In genomic region chr2:10397297-10397875, GRCh38 we compare ENCODE assay signal across 15 cellular contexts. TPM values are rescaled to one million over a fixed set of nuclear protein-coding genes. Genes with fewer than 3 reads are reported as not detected.
DNase-seq lines count a peak whose midpoint lies in the region; ATAC-seq and TF ChIP-seq lines count a peak whose summit lies in the region.
"Had no signal": no experiment of that assay in that cellular context is flagged by ENCODE, and none has a peak within 500 bp of the region (broad histone marks: within the 10 kb centered on the region; RNA-seq: fewer than 3 reads in every experiment).

No MANE protein-coding gene starts in this region.

- DNase-seq in left ventricle myocardium superior (no peak), heart left ventricle (no peak), dorsolateral prefrontal cortex (no peak), esophagus squamous epithelium (lab: John Stamatoyannopoulos, UW) (no peak)
- no peak for DNase-seq in activated CD4-positive, alpha-beta T cell treated with anti-CD3 and anti-CD28 coated beads, Interleukin-2, amount 50 U/mL, for 1 hour
- DNase-seq: AML-193, EL, Karpas-422, MM.1S, NCI-H1105 treated with DMSO at 0.1 percent for 48 hours, NCI-H187, SHP77 had no signal

- H3K4me1 Mint-ChIP-seq in activated T-helper 17 cell treated with anti-CD3 and anti-CD28 coated beads, Interleukin-2, amount 50 U/mL, for 72 hours, result peaks cover 43% of the 10 kb centered on the region

- peak overlapping the region in 5 of 12 donors; percentile 10 to 58 (median 37) for H3K27ac ChIP-seq in heart left ventricle
- H3K27ac ChIP-seq in neutrophil, result peak overlapping the region; percentile 74
- peak overlapping the region in 1 of 59 donors; percentile 14 for H3K27ac ChIP-seq in dorsolateral prefrontal cortex
- H3K27ac ChIP-seq in esophagus squamous epithelium, result peak overlapping the region in 2 of 4 donors; percentile 29 to 61

- H3K9me3 ChIP-seq in heart left ventricle (no peaks in the 10 kb centered on the region), neutrophil (no peaks in the 10 kb centered on the region), esophagus squamous epithelium (no peaks in the 10 kb centered on the region)

- no peak overlapping the region for H3K4me3 Mint-ChIP-seq in activated T-helper 17 cell treated with anti-CD3 and anti-CD28 coated beads, Interleukin-2, amount 50 U/mL, for 72 hours

- peaks cover 56% of the 10 kb centered on the region for H3K36me3 Mint-ChIP-seq in activated T-helper 17 cell treated with anti-CD3 and anti-CD28 coated beads, Interleukin-2, amount 50 U/mL, for 72 hours (ENCODE audit: low read depth)

- peak overlapping the region; percentile 81 for H3K27ac Mint-ChIP-seq in activated T-helper 17 cell treated with anti-CD3 and anti-CD28 coated beads, Interleukin-2, amount 50 U/mL, for 72 hours

- no peak overlapping the region for H3K4me3 ChIP-seq in heart left ventricle
- no peak overlapping the region for H3K4me3 ChIP-seq in neutrophil (ENCODE audit: low read depth in 1 of 2, low read length in 1 of 2)
- H3K4me3 ChIP-seq in dorsolateral prefrontal cortex, result no peak overlapping the region
- no peak overlapping the region for H3K4me3 ChIP-seq in esophagus squamous epithelium

- intact Hi-C loops in left ventricle myocardium superior (cut with micrococcal nuclease) (no loop called here), heart left ventricle (cut with DNase I) (no loop called here), dorsolateral prefrontal cortex (cut with DNase I) (no loop called here), esophagus squamous epithelium (cut with DNase I) (no loop called here)

- 71 to 86% (median 80%) methylated on average over 10 to 16 of the region's 16 CpGs for WGBS in heart left ventricle, 4 donors
- 73 to 89% methylated on average over 2 to 5 of the region's 16 CpGs for WGBS in esophagus squamous epithelium, 2 donors

- H3K27me3 Mint-ChIP-seq in activated T-helper 17 cell treated with anti-CD3 and anti-CD28 coated beads, Interleukin-2, amount 50 U/mL, for 72 hours, result no peaks in the 10 kb centered on the region

- H3K4me1 ChIP-seq in heart left ventricle (peaks cover 0 to 62% (median 40%) of the 10 kb centered on the region in 12 donors), neutrophil (ENCODE audit: control insufficient read depth in 1 of 2, insufficient read depth in 1 of 2, low read depth in 1 of 2, low read length in 1 of 2) (peaks cover 36 to 53% of the 10 kb centered on the region in 2 experiments), esophagus squamous epithelium (peaks cover 19 to 56% (median 26%) of the 10 kb centered on the region in 3 donors)

- TF ChIP-seq CTCF in heart left ventricle (IDR thresholded peaks at IDR 0.05) (no peak), neutrophil (IDR thresholded peaks at IDR 0.05) (no peak), dorsolateral prefrontal cortex (IDR thresholded peaks at IDR 0.05 in 54 of 56, conservative IDR thresholded peaks at IDR 0.05 in 2 of 56; ENCODE audit: low read depth in 1 of 56, partially characterized antibody in 56 of 56) (no peak), esophagus squamous epithelium (IDR thresholded peaks at IDR 0.05) (no peak)

- H3K27me3 ChIP-seq in heart left ventricle (no peaks in the 10 kb centered on the region), neutrophil (no peaks in the 10 kb centered on the region), dorsolateral prefrontal cortex (no peaks in the 10 kb centered on the region), esophagus squamous epithelium (no peaks in the 10 kb centered on the region)

- no peaks in the 10 kb centered on the region for H3K9me3 Mint-ChIP-seq in activated T-helper 17 cell treated with anti-CD3 and anti-CD28 coated beads, Interleukin-2, amount 50 U/mL, for 72 hours

- no peak for TF ChIP-seq POLR2A in heart left ventricle (IDR thresholded peaks at IDR 0.05)
- no peak for TF ChIP-seq POLR2A in esophagus squamous epithelium (IDR thresholded peaks at IDR 0.05)

- ATAC-seq in left ventricle myocardium superior, result peak; percentile 23
- no peak for ATAC-seq in heart left ventricle
- ATAC-seq in activated T-helper 17 cell treated with anti-CD3 and anti-CD28 coated beads, Interleukin-2, amount 50 U/mL, for 72 hours (replicated peaks), result no peak
- no peak for ATAC-seq in GM18517 (IDR thresholded peaks at IDR 0.05; ENCODE audit: unreplicated experiment)

- H3K36me3 ChIP-seq in heart left ventricle (no peaks in the 10 kb centered on the region), neutrophil (no peaks in the 10 kb centered on the region), esophagus squamous epithelium (peaks cover 0 to 9% (median 0%) of the 10 kb centered on the region in 3 donors)

RNA-seq across cellular contexts. Expression of gene ODC1, which starts 50.7 kb away (rescaled TPM):
- total RNA-seq in left ventricle myocardium superior, result 26.4 TPM
- total RNA-seq in heart left ventricle, result 10 to 100 TPM; 28.6 to 77.6 (median 48.2) TPM
- polyA plus RNA-seq in heart left ventricle, result 100 to 1,000 TPM in 1 of 2 donors, 1 to 10 TPM in 1; 6.1 to 103 TPM
- 100 to 1,000 TPM in 1 of 2 donors, 10 to 100 TPM in 1; 60.3 to 180 TPM for total RNA-seq in activated T-helper 17 cell treated with anti-CD3 and anti-CD28 coated beads, Interleukin-2, amount 50 U/mL, for 72 hours
- 10 to 100 TPM; 11.1 to 44.4 (median 22.4) TPM for total RNA-seq in dorsolateral prefrontal cortex
- 10 to 100 TPM; 14.9 to 66.8 (median 26.3) TPM for total RNA-seq in esophagus squamous epithelium
